ENCODE assay signal across 8 cellular contexts in the genomic region with DNA sequence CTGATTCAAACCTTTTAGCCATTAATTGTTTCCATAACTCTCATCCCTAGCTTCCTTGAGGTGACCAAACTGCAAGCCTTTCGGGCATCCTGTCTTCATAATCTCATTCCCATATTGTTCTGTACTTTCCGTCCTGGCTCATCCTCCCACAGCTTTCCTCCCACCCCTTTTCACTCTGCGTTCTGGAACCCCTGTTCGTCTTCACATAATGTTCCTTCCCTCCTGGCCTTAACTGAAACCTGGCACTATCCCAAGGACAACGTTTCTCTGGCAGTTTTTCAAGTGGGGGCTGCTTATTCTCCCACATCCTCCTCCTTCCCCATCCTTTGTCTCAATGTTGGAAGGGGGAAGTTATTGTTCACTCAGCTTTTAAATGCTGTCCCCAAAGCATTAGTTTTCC. TPM values are rescaled to one million over a fixed set of nuclear protein-coding genes. Genes with fewer than 3 reads are reported as not detected.
A peak's percentile ranks its signal among the peaks of the same experiment; 100 is the strongest.
DNase-seq lines count a peak whose midpoint lies in the region; ATAC-seq and TF ChIP-seq lines count a peak whose summit lies in the region.

No MANE protein-coding gene starts in this region.

- H3K9me3 Mint-ChIP-seq in activated CD4-positive, alpha-beta T cell treated with anti-CD3 and anti-CD28 coated beads, Interleukin-2, amount 10 ng/mL, durations not matched to agents 7 days and 5 days, result peaks cover 24% of the 10 kb centered on the region
- H3K9me3 Mint-ChIP-seq in activated naive CD8-positive, alpha-beta T cell treated with anti-CD3 and anti-CD28 coated beads, Interleukin-2, amount 10 ng/mL, durations not matched to agents 7 days and 5 days, result peaks cover 17% of the 10 kb centered on the region
- peaks cover 2 to 9% (median 6%) of the 10 kb centered on the region in 6 donors for H3K9me3 Mint-ChIP-seq in immature natural killer cell

- TF ChIP-seq POLR2A in uterus (IDR thresholded peaks at IDR 0.05), result no peak

- H3K27ac ChIP-seq in stomach smooth muscle (ENCODE audit: low read length), result no peak overlapping the region
- H3K27ac ChIP-seq in uterus, result peak overlapping the region in 1 of 2 donors; percentile 75

- in situ Hi-C loops in ACHN (cut with HindIII; ENCODE audit: low pct_ligation_motif_present, low pct_unique_long_range_greater_than_20kb, low sequenced_read_pairs), result no loop called here

- intact Hi-C loops in uterus (cut with DNase I; ENCODE audit: low total_unique reads), result no loop called here

- H3K4me1 ChIP-seq in stomach smooth muscle (ENCODE audit: control insufficient read depth, insufficient read depth, low read length) (peaks cover 15% of the 10 kb centered on the region), uterus (no peaks in the 10 kb centered on the region)

- peak overlapping the region; percentile 71 to 88 for H3K4me3 ChIP-seq in stomach smooth muscle (ENCODE audit: low read length in 2 of 2)
- H3K4me3 ChIP-seq in uterus, result peak overlapping the region in 1 of 2 donors; percentile 68

- peak overlapping the region; percentile 71 for H3K27ac Mint-ChIP-seq in activated CD4-positive, alpha-beta T cell treated with anti-CD3 and anti-CD28 coated beads, Interleukin-2, amount 10 ng/mL, durations not matched to agents 7 days and 5 days
- peak overlapping the region; percentile 27 for H3K27ac Mint-ChIP-seq in activated naive CD8-positive, alpha-beta T cell treated with anti-CD3 and anti-CD28 coated beads, Interleukin-2, amount 10 ng/mL, durations not matched to agents 7 days and 5 days
- H3K27ac Mint-ChIP-seq in immature natural killer cell, result peak overlapping the region; percentile 8 to 87 (median 68)

- peak overlapping the region in 1 of 2 donors; percentile 86 for H3K9ac ChIP-seq in stomach smooth muscle (ENCODE audit: low read length in 2 of 2)

- H3K36me3 Mint-ChIP-seq in activated CD4-positive, alpha-beta T cell treated with anti-CD3 and anti-CD28 coated beads, Interleukin-2, amount 10 ng/mL, durations not matched to agents 7 days and 5 days (ENCODE audit: low read depth), result peaks cover 72% of the 10 kb centered on the region
- peaks cover 68% of the 10 kb centered on the region for H3K36me3 Mint-ChIP-seq in activated naive CD8-positive, alpha-beta T cell treated with anti-CD3 and anti-CD28 coated beads, Interleukin-2, amount 10 ng/mL, durations not matched to agents 7 days and 5 days
- peaks cover 45 to 47% (median 46%) of the 10 kb centered on the region in 3 donors for H3K36me3 Mint-ChIP-seq in immature natural killer cell

- peak overlapping the region; percentile 97 for H3K4me3 Mint-ChIP-seq in activated CD4-positive, alpha-beta T cell treated with anti-CD3 and anti-CD28 coated beads, Interleukin-2, amount 10 ng/mL, durations not matched to agents 7 days and 5 days
- H3K4me3 Mint-ChIP-seq in activated naive CD8-positive, alpha-beta T cell treated with anti-CD3 and anti-CD28 coated beads, Interleukin-2, amount 10 ng/mL, durations not matched to agents 7 days and 5 days, result peak overlapping the region; percentile 93
- H3K4me3 Mint-ChIP-seq in immature natural killer cell, result peak overlapping the region; percentile 50 to 100 (median 65)

- peaks cover 43% of the 10 kb centered on the region for H3K4me1 Mint-ChIP-seq in activated CD4-positive, alpha-beta T cell treated with anti-CD3 and anti-CD28 coated beads, Interleukin-2, amount 10 ng/mL, durations not matched to agents 7 days and 5 days
- peaks cover 34% of the 10 kb centered on the region for H3K4me1 Mint-ChIP-seq in activated naive CD8-positive, alpha-beta T cell treated with anti-CD3 and anti-CD28 coated beads, Interleukin-2, amount 10 ng/mL, durations not matched to agents 7 days and 5 days
- peaks cover 63 to 83% of the 10 kb centered on the region in 2 donors for H3K4me1 Mint-ChIP-seq in immature natural killer cell

- H3K9me3 ChIP-seq in stomach smooth muscle (ENCODE audit: control insufficient read depth in 2 of 2, low read length in 2 of 2) (peaks cover 0 to 9% of the 10 kb centered on the region in 2 donors), uterus (peaks cover 0 to 34% of the 10 kb centered on the region in 2 donors)

- H3K27me3 Mint-ChIP-seq in activated CD4-positive, alpha-beta T cell treated with anti-CD3 and anti-CD28 coated beads, Interleukin-2, amount 10 ng/mL, durations not matched to agents 7 days and 5 days, result no peaks in the 10 kb centered on the region
- H3K27me3 Mint-ChIP-seq in activated naive CD8-positive, alpha-beta T cell treated with anti-CD3 and anti-CD28 coated beads, Interleukin-2, amount 10 ng/mL, durations not matched to agents 7 days and 5 days, result no peaks in the 10 kb centered on the region
- peaks cover 3 to 5% (median 4%) of the 10 kb centered on the region in 3 donors for H3K27me3 Mint-ChIP-seq in immature natural killer cell (ENCODE audit: low read depth in 3 of 3)

- TF ChIP-seq CTCF in uterus (IDR thresholded peaks at IDR 0.05), result no peak

- H3K27me3 ChIP-seq in stomach smooth muscle (ENCODE audit: control insufficient read depth in 1 of 2, insufficient read depth in 2 of 2, low read length in 2 of 2) (no peaks in the 10 kb centered on the region), uterus (no peaks in the 10 kb centered on the region)

- ATAC-seq in activated naive CD8-positive, alpha-beta T cell treated with anti-CD3 and anti-CD28 coated beads, Interleukin-2, amount 10 ng/mL, durations not matched to agents 7 days and 5 days (ENCODE audit: low read depth), result no peak
- ATAC-seq in GM18502 (IDR thresholded peaks at IDR 0.05; ENCODE audit: poor library complexity, unreplicated experiment), result no peak

- CTCF ChIA-PET in activated CD4-positive, alpha-beta T cell treated with anti-CD3 and anti-CD28 coated beads, Interleukin-2, amount 10 ng/mL, durations not matched to agents 7 days and 5 days (lab: Charles Lee), result interaction anchor here (1.0 to 1.9 kb wide), 2 partner anchors 8 to 30 kb away, joined by 3 to 6 read pairs; no protein-coding TSS in a partner anchor

- H3K36me3 ChIP-seq in stomach smooth muscle (ENCODE audit: control insufficient read depth in 2 of 2, insufficient read depth in 2 of 2, low read length in 2 of 2), result peaks cover 26 to 40% of the 10 kb centered on the region in 2 donors
- no peaks in the 10 kb centered on the region for H3K36me3 ChIP-seq in uterus

- DNase-seq in activated CD4-positive, alpha-beta T cell treated with anti-CD3 and anti-CD28 coated beads, Interleukin-2, amount 10 ng/mL, durations not matched to agents 7 days and 5 days, result no peak
- no peak for DNase-seq in activated CD4-positive, alpha-beta T cell treated with anti-CD3 and anti-CD28 coated beads for 4 hours
- no peak for DNase-seq in activated naive CD8-positive, alpha-beta T cell treated with anti-CD3 and anti-CD28 coated beads, Interleukin-2, amount 10 ng/mL, durations not matched to agents 7 days and 5 days
- DNase-seq in immature natural killer cell (no peak), uterus (no peak), ACHN (no peak)

- POLR2A ChIA-PET in activated CD4-positive, alpha-beta T cell treated with anti-CD3 and anti-CD28 coated beads, Interleukin-2, amount 10 ng/mL, durations not matched to agents 7 days and 5 days (lab: Charles Lee), result no interaction called here
- POLR2A ChIA-PET in activated naive CD8-positive, alpha-beta T cell treated with anti-CD3 and anti-CD28 coated beads, Interleukin-2, amount 10 ng/mL, durations not matched to agents 7 days and 5 days (lab: Charles Lee), result interaction anchor here (1.8 kb wide), 1 partner anchor 10 kb away, joined by 3 read pairs; no protein-coding TSS in a partner anchor

RNA-seq across cellular contexts. Expression of gene ZNF189, which starts 1.5 kb away (rescaled TPM):
- total RNA-seq in activated CD4-positive, alpha-beta T cell treated with anti-CD3 and anti-CD28 coated beads, Interleukin-2, amount 10 ng/mL, durations not matched to agents 7 days and 5 days, result 10 to 100 TPM; 11.4 to 12.9 TPM
- total RNA-seq in activated naive CD8-positive, alpha-beta T cell treated with anti-CD3 and anti-CD28 coated beads, Interleukin-2, amount 10 ng/mL, durations not matched to agents 7 days and 5 days, result 10 to 100 TPM; 14.6 to 16.0 TPM
- 1 to 10 TPM in 1 of 3 donors, under 1 TPM in 1, not detected in 1; 0.60 to 3.1 TPM for polyA plus RNA-seq in immature natural killer cell
- total RNA-seq in uterus, result 10 to 100 TPM; 18.8 to 61.9 (median 34.0) TPM

RNA-seq across cellular contexts. Expression of gene MRPL50, which starts 1.7 kb away (rescaled TPM):
- total RNA-seq in activated CD4-positive, alpha-beta T cell treated with anti-CD3 and anti-CD28 coated beads, Interleukin-2, amount 10 ng/mL, durations not matched to agents 7 days and 5 days, result 10 to 100 TPM; 10.2 to 11.7 TPM
- total RNA-seq in activated naive CD8-positive, alpha-beta T cell treated with anti-CD3 and anti-CD28 coated beads, Interleukin-2, amount 10 ng/mL, durations not matched to agents 7 days and 5 days, result 10 to 100 TPM; 11.8 to 12.2 TPM
- 1 to 10 TPM; 6.8 to 9.1 (median 8.8) TPM for polyA plus RNA-seq in immature natural killer cell
- 10 to 100 TPM; 11.5 to 44.8 (median 23.2) TPM for total RNA-seq in uterus

RNA-seq across cellular contexts. Expression of gene BAAT, which starts 15.3 kb away (rescaled TPM):
- under 1 TPM in 1 of 2 experiments, not detected in 1; 0.07 TPM for total RNA-seq in activated CD4-positive, alpha-beta T cell treated with anti-CD3 and anti-CD28 coated beads, Interleukin-2, amount 10 ng/mL, durations not matched to agents 7 days and 5 days
- total RNA-seq in activated naive CD8-positive, alpha-beta T cell treated with anti-CD3 and anti-CD28 coated beads, Interleukin-2, amount 10 ng/mL, durations not matched to agents 7 days and 5 days, result not detected
- not detected for polyA plus RNA-seq in immature natural killer cell
- total RNA-seq in uterus, result not detected

RNA-seq across cellular contexts. Expression of gene ALDOB, which starts 35.5 kb away (rescaled TPM):
- total RNA-seq in activated CD4-positive, alpha-beta T cell treated with anti-CD3 and anti-CD28 coated beads, Interleukin-2, amount 10 ng/mL, durations not matched to agents 7 days and 5 days, result not detected
- total RNA-seq in activated naive CD8-positive, alpha-beta T cell treated with anti-CD3 and anti-CD28 coated beads, Interleukin-2, amount 10 ng/mL, durations not matched to agents 7 days and 5 days, result not detected
- not detected for polyA plus RNA-seq in immature natural killer cell
- total RNA-seq in uterus, result under 1 TPM in 1 of 4 donors, not detected in 3; 0.95 TPM
